ENCODE assay signal across 14 cellular contexts in genomic region chr2:20551231-20551944, GRCh38.
A peak's percentile ranks its signal among the peaks of the same experiment; 100 is the strongest.
DNase-seq lines count a peak whose midpoint lies in the region; ATAC-seq, FAIRE-seq and TF ChIP-seq lines count a peak whose summit lies in the region.
"Had no signal": no experiment of that assay in that cellular context is flagged by ENCODE, and none has a peak within 500 bp of the region (broad histone marks: within the 10 kb centered on the region; RNA-seq: fewer than 3 reads in every experiment).

No MANE protein-coding gene starts in this region.

- no peak overlapping the region for H3K4me3 Mint-ChIP-seq in activated T-helper 2 cell treated with anti-CD3 and anti-CD28 coated beads, Interferon-gamma antibody, Interleukin-2, Interleukin-4, amounts not matched to agents 10 μg/mL and 5 μg/mL and 100 μg/mL, durations not matched to agents 14 hours and 24 hours and 36 hours (ENCODE audit: low read depth)

- no peaks in the 10 kb centered on the region for H3K9me3 ChIP-seq in GM12878 (replicated peaks; ENCODE audit: control insufficient read depth, insufficient read depth, low read length)
- no peaks in the 10 kb centered on the region for H3K9me3 ChIP-seq in gastrocnemius medialis
- H3K9me3 ChIP-seq: ovary had no signal

- CTCF ChIA-PET in GM12878 (lab: Yijun Ruan, JAX): interaction anchor here (0.6 kb wide), 1 partner anchor 21 kb away, joined by 3 read pairs; no protein-coding TSS in a partner anchor

- no peak overlapping the region for H3K9ac ChIP-seq in GM12878 (ENCODE audit: control insufficient read depth, insufficient read depth, low read length)
- H3K9ac ChIP-seq: KMS-11 had no signal

- no peak overlapping the region for H2AFZ ChIP-seq in GM12878 (ENCODE audit: control insufficient read depth, low read depth, low read length)

- H4K20me1 ChIP-seq in GM12878 (ENCODE audit: control insufficient read depth, insufficient read depth): no peaks in the 10 kb centered on the region

- RAD21 ChIA-PET in GM12878 (lab: Charles Lee; ENCODE audit: unreplicated experiment): interaction anchor here (1.0 to 1.6 kb wide), 2 partner anchors 26 to 45 kb away, joined by 3 to 5 read pairs; no protein-coding TSS in a partner anchor

- DNase-seq in GM12878 (ENCODE audit: low read depth, low spot score) (no peak), left lobe of liver (ENCODE audit: low spot score) (peak; percentile 78), gastrocnemius medialis (peak; percentile 89 to 94)
- no peak for DNase-seq in activated T-helper 2 cell treated with anti-CD3 and anti-CD28 coated beads, Interferon-gamma antibody, Interleukin-2, Interleukin-4, amounts not matched to agents 10 μg/mL and 5 μg/mL and 100 μg/mL, durations not matched to agents 14 hours and 24 hours and 36 hours (ENCODE audit: low spot score)
- no peak for DNase-seq in activated CD8-positive, alpha-beta memory T cell treated with anti-CD3 and anti-CD28 coated beads for 24 hours
- DNase-seq: activated CD4-positive, alpha-beta T cell treated with anti-CD3 and anti-CD28 coated beads, Interleukin-2, amount 50 U/mL, for 48 hours; activated naive CD4-positive, alpha-beta T cell treated with anti-CD3 and anti-CD28 coated beads, Interleukin-2, amount 50 U/mL, for 16 hours; ovary; stimulated activated CD4-positive, alpha-beta T cell treated with anti-CD3 and anti-CD28 coated beads, Interleukin-4, amount 100 ng/mL, for 4 hours; stimulated activated naive CD8-positive, alpha-beta T cell treated with anti-CD3 and anti-CD28 coated beads, Interleukin-15, Interleukin-2, amounts not matched to agents 100 U/mL and 50 U/mL, for 24 hours had no signal

- H3K4me1 ChIP-seq in GM12878 (ENCODE audit: control insufficient read depth, insufficient read depth, low read length) (peaks cover 3% of the 10 kb centered on the region; the same call in 1 of the 2 replicates), gastrocnemius medialis (peaks cover 17 to 27% of the 10 kb centered on the region in 2 donors)

- no peaks in the 10 kb centered on the region for H3K36me3 ChIP-seq in GM12878 (ENCODE audit: control insufficient read depth in 2 of 2, insufficient read depth in 2 of 2, low read length in 1 of 2)
- no peaks in the 10 kb centered on the region for H3K36me3 ChIP-seq in gastrocnemius medialis
- H3K36me3 ChIP-seq: ovary had no signal

- POLR2A ChIA-PET in GM12878 (lab: Charles Lee): interaction anchor here (0.9 kb wide), 1 partner anchor 26 kb away, joined by 3 read pairs; no protein-coding TSS in a partner anchor

- intact Hi-C loops in GM12878 (cut with micrococcal nuclease; ENCODE audit: unreplicated experiment) (no loop called here), gastrocnemius medialis (cut with DNase I; ENCODE audit: low total_unique reads) (loop anchor here (2.0 kb wide), 1 partner anchor 27 kb away; no protein-coding TSS in a partner anchor)
- intact Hi-C loops in activated T-helper 2 cell treated with anti-CD3 and anti-CD28 coated beads, Interferon-gamma antibody, Interleukin-2, Interleukin-4, amounts not matched to agents 10 μg/mL and 5 μg/mL and 100 μg/mL, durations not matched to agents 14 hours and 24 hours and 36 hours (cut with micrococcal nuclease): no loop called here

- peaks cover 7% of the 10 kb centered on the region for H3K27me3 Mint-ChIP-seq in activated T-helper 2 cell treated with anti-CD3 and anti-CD28 coated beads, Interferon-gamma antibody, Interleukin-2, Interleukin-4, amounts not matched to agents 10 μg/mL and 5 μg/mL and 100 μg/mL, durations not matched to agents 14 hours and 24 hours and 36 hours (ENCODE audit: low read depth)

- peaks cover 3% of the 10 kb centered on the region for H3K4me1 Mint-ChIP-seq in activated T-helper 2 cell treated with anti-CD3 and anti-CD28 coated beads, Interferon-gamma antibody, Interleukin-2, Interleukin-4, amounts not matched to agents 10 μg/mL and 5 μg/mL and 100 μg/mL, durations not matched to agents 14 hours and 24 hours and 36 hours (ENCODE audit: low read depth)

- TF ChIP-seq RAD21 in GM12878 (IDR thresholded peaks at IDR 0.05; ENCODE audit: insufficient read depth, low read depth, low read length): no peak

- H3K27ac ChIP-seq in GM12878 (ENCODE audit: control insufficient read depth, insufficient read depth) (no peak overlapping the region), gastrocnemius medialis (peak overlapping the region; percentile 68 to 88 (median 75))
- H3K27ac ChIP-seq: KMS-11, ovary had no signal

- no peaks in the 10 kb centered on the region for H3K27me3 ChIP-seq in GM12878 (replicated peaks in 1 of 2; ENCODE audit: control insufficient read depth in 2 of 2, insufficient read depth in 2 of 2, low read length in 1 of 2)
- no peaks in the 10 kb centered on the region for H3K27me3 ChIP-seq in gastrocnemius medialis
- H3K27me3 ChIP-seq: ovary had no signal

- TF ChIP-seq CTCF in GM12878 (IDR thresholded peaks at IDR 0.05 in 2 of 3, conservative IDR thresholded peaks at IDR 0.05 in 1 of 3; ENCODE audit: control insufficient read depth in 2 of 3, extremely low read depth in 1 of 3, insufficient read depth in 1 of 3, low read depth in 3 of 3, low read length in 3 of 3) (no peak), gastrocnemius medialis (IDR thresholded peaks at IDR 0.05 in 4 of 5, conservative IDR thresholded peaks at IDR 0.05 in 1 of 5) (no peak)

- TF ChIP-seq POLR2A in GM12878 (IDR thresholded peaks at IDR 0.05; ENCODE audit: low read depth, low read length) (no peak), gastrocnemius medialis (IDR thresholded peaks at IDR 0.05) (no peak)

- no peak overlapping the region for H3K4me3 ChIP-seq in GM12878
- no peak overlapping the region for H3K4me3 ChIP-seq in gastrocnemius medialis
- H3K4me3 ChIP-seq: ovary had no signal

- FAIRE-seq in GM12878 (lab: Jason Lieb, UNC): no peak

- WGBS in GM12878 (ENCODE audit: insufficient coverage, insufficient replicate concordance, low lambda C conversion rate, missing lambda C conversion rate): 74% methylated on average over 9 of the region's 9 CpGs

- no peak overlapping the region for H3K27ac Mint-ChIP-seq in activated T-helper 2 cell treated with anti-CD3 and anti-CD28 coated beads, Interferon-gamma antibody, Interleukin-2, Interleukin-4, amounts not matched to agents 10 μg/mL and 5 μg/mL and 100 μg/mL, durations not matched to agents 14 hours and 24 hours and 36 hours

- no TSS peak for BruUV-seq in GM12878 (replicated peaks; lab: Mats Ljungman, UMichigan)

- no peaks in the 10 kb centered on the region for H3K9me3 Mint-ChIP-seq in activated T-helper 2 cell treated with anti-CD3 and anti-CD28 coated beads, Interferon-gamma antibody, Interleukin-2, Interleukin-4, amounts not matched to agents 10 μg/mL and 5 μg/mL and 100 μg/mL, durations not matched to agents 14 hours and 24 hours and 36 hours

- peak; percentile 10 for ATAC-seq in GM18511 (IDR thresholded peaks at IDR 0.05; ENCODE audit: unreplicated experiment)
- ATAC-seq in GM12878: peak; percentile 24; the same call in 2 of the 3 replicates
- ATAC-seq in left lobe of liver: peak; percentile 100
- peak; percentile 96 to 97 for ATAC-seq in gastrocnemius medialis
- ATAC-seq in HG02642 (IDR thresholded peaks at IDR 0.05; ENCODE audit: poor library complexity, unreplicated experiment): no peak
- no peak for ATAC-seq in HG02588 (IDR thresholded peaks at IDR 0.05; ENCODE audit: unreplicated experiment)
- ATAC-seq: stimulated activated naive CD8-positive, alpha-beta T cell treated with anti-CD3 and anti-CD28 coated beads, Interleukin-15, Interleukin-2, amounts not matched to agents 100 U/mL and 50 U/mL, for 24 hours had no signal

- in situ Hi-C loops in GM12878 (cut with MboI): no loop called here
- in situ Hi-C loops in gastrocnemius medialis (cut with MboI; ENCODE audit: low sequenced_read_pairs in 4 of 4): no loop called here

- H3K4me2 ChIP-seq in GM12878 (ENCODE audit: control insufficient read depth, insufficient read depth): no peak overlapping the region
- H3K4me2 ChIP-seq: KMS-11 had no signal

- SMC1A ChIA-PET in GM12878 (lab: Charles Lee; ENCODE audit: uncharacterized antibody, unreplicated experiment): no interaction called here

- no peaks in the 10 kb centered on the region for H3K36me3 Mint-ChIP-seq in activated T-helper 2 cell treated with anti-CD3 and anti-CD28 coated beads, Interferon-gamma antibody, Interleukin-2, Interleukin-4, amounts not matched to agents 10 μg/mL and 5 μg/mL and 100 μg/mL, durations not matched to agents 14 hours and 24 hours and 36 hours (ENCODE audit: low read depth)

- TF ChIP-seq EP300 in GM12878 (IDR thresholded peaks at IDR 0.05; ENCODE audit: borderline replicate concordance in 1 of 2, control insufficient read depth in 1 of 2, low read depth in 2 of 2, low read length in 2 of 2): no peak

- H3K79me2 ChIP-seq in GM12878 (ENCODE audit: control insufficient read depth, insufficient read depth, low read length): no peaks in the 10 kb centered on the region

TF ChIP-seq in GM12878, 131 proteins besides CTCF, POLR2A, EP300 and RAD21 (continues in another document):
- no peak for TF ChIP-seq TCF12 (IDR thresholded peaks at IDR 0.05; ENCODE audit: low read depth, low read length)
- TF ChIP-seq, protein P1, sequence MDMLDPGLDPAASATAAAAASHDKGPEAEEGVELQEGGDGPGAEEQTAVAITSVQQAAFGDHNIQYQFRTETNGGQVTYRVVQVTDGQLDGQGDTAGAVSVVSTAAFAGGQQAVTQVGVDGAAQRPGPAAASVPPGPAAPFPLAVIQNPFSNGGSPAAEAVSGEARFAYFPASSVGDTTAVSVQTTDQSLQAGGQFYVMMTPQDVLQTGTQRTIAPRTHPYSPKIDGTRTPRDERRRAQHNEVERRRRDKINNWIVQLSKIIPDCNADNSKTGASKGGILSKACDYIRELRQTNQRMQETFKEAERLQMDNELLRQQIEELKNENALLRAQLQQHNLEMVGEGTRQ (IDR thresholded peaks at IDR 0.05; ENCODE audit: borderline replicate concordance, low read depth, low read length): no peak

Comparison
In these comparisons a context has a peak if more than half of its experiments do, and no peak if none do; other contexts are left out.
1. ATAC-seq: peak in GM18511 (single experiment), GM12878 (single experiment), left lobe of liver (single experiment) and gastrocnemius medialis (2 of 2); none in HG02642 (single experiment) and HG02588 (single experiment).
2. DNase-seq: peak in left lobe of liver (single experiment) and gastrocnemius medialis (2 of 2); none in GM12878 (single experiment), activated T-helper 2 cell treated with anti-CD3 and anti-CD28 coated beads, Interferon-gamma antibody, Interleukin-2, Interleukin-4, amounts not matched to agents 10 μg/mL and 5 μg/mL and 100 μg/mL, durations not matched to agents 14 hours and 24 hours and 36 hours (single experiment) and activated CD8-positive, alpha-beta memory T cell treated with anti-CD3 and anti-CD28 coated beads for 24 hours (single experiment).